In genomic region chr5:55234171-55234700, GRCh38 we compare ENCODE assay signal across 8 cellular contexts. TPM values are rescaled to one million over a fixed set of nuclear protein-coding genes. Genes with fewer than 3 reads are reported as not detected.
DNase-seq lines count a peak whose midpoint lies in the region; ATAC-seq lines count a peak whose summit lies in the region.

No MANE protein-coding gene starts in this region.

- H3K27me3 Mint-ChIP-seq in activated CD8-positive, alpha-beta T cell treated with anti-CD3 and anti-CD28 coated beads, Interleukin-2, amount 10 ng/mL, durations not matched to agents 7 days and 5 days (ENCODE audit: low read depth), result peaks cover 67% of the 10 kb centered on the region

- H3K4me1 Mint-ChIP-seq in activated CD8-positive, alpha-beta T cell treated with anti-CD3 and anti-CD28 coated beads, Interleukin-2, amount 10 ng/mL, durations not matched to agents 7 days and 5 days (ENCODE audit: low read depth), result peaks cover 27% of the 10 kb centered on the region

- H3K36me3 Mint-ChIP-seq in activated CD8-positive, alpha-beta T cell treated with anti-CD3 and anti-CD28 coated beads, Interleukin-2, amount 10 ng/mL, durations not matched to agents 7 days and 5 days (ENCODE audit: low read depth), result peaks cover 2% of the 10 kb centered on the region

- no peak for ATAC-seq in activated CD8-positive, alpha-beta T cell treated with anti-CD3 and anti-CD28 coated beads, Interleukin-2, amount 10 ng/mL, durations not matched to agents 7 days and 5 days
- ATAC-seq in left ventricle myocardium superior, result peak; percentile 18
- ATAC-seq in activated CD4-positive, CD25-positive, alpha-beta regulatory T cell treated with anti-CD3 and anti-CD28 coated beads, Interleukin-2, amount 50 U/mL, for 24 hours, result no peak
- no peak for ATAC-seq in HG03095 (IDR thresholded peaks at IDR 0.05; ENCODE audit: unreplicated experiment)
- no peak for ATAC-seq in HG02938 (IDR thresholded peaks at IDR 0.05; ENCODE audit: unreplicated experiment)

- H3K9me3 Mint-ChIP-seq in activated CD8-positive, alpha-beta T cell treated with anti-CD3 and anti-CD28 coated beads, Interleukin-2, amount 10 ng/mL, durations not matched to agents 7 days and 5 days (ENCODE audit: insufficient read depth), result no peaks in the 10 kb centered on the region

- DNase-seq in DMS 273 (lab: John Stamatoyannopoulos, UW; ENCODE audit: unreplicated experiment) (peak; percentile 87), left ventricle myocardium superior (no peak), retina (peak; percentile 82)
- DNase-seq in Jurkat, Clone E6-1 (ENCODE audit: low read depth, low spot score), result no peak
- peak; percentile 30 for DNase-seq in activated CD8-positive, alpha-beta T cell treated with anti-CD3 and anti-CD28 coated beads, Interleukin-2, amount 10 ng/mL, durations not matched to agents 7 days and 5 days

- H3K4me3 Mint-ChIP-seq in activated CD8-positive, alpha-beta T cell treated with anti-CD3 and anti-CD28 coated beads, Interleukin-2, amount 10 ng/mL, durations not matched to agents 7 days and 5 days, result peak overlapping the region; percentile 78

- no peak overlapping the region for H3K27ac Mint-ChIP-seq in activated CD8-positive, alpha-beta T cell treated with anti-CD3 and anti-CD28 coated beads, Interleukin-2, amount 10 ng/mL, durations not matched to agents 7 days and 5 days

- CTCF ChIA-PET in activated CD8-positive, alpha-beta T cell treated with anti-CD3 and anti-CD28 coated beads, Interleukin-2, amount 10 ng/mL, durations not matched to agents 7 days and 5 days (lab: Charles Lee), result interaction anchor here (0.8 to 1.6 kb wide), 9 partner anchors 8 to 458 kb away, joined by 3 to 6 read pairs (median 3); partner anchors contain the start of genes DHX29 and MTREX

- intact Hi-C loops in left ventricle myocardium superior (cut with micrococcal nuclease), result no loop called here

- POLR2A ChIA-PET in activated CD8-positive, alpha-beta T cell treated with anti-CD3 and anti-CD28 coated beads, Interleukin-2, amount 10 ng/mL, durations not matched to agents 7 days and 5 days (lab: Charles Lee), result no interaction called here

- peak overlapping the region; percentile 53; the same call in 1 of the 2 replicates for H3K4me3 ChIP-seq in Jurkat, Clone E6-1 (ENCODE audit: low read length)

RNA-seq across cellular contexts. Expression of gene CCNO, which starts 0.8 kb away (rescaled TPM):
- polyA plus RNA-seq in Jurkat, Clone E6-1 (2012; ENCODE audit: insufficient read depth, insufficient read length), result 11.0 TPM
- total RNA-seq in activated CD8-positive, alpha-beta T cell treated with anti-CD3 and anti-CD28 coated beads, Interleukin-2, amount 10 ng/mL, durations not matched to agents 7 days and 5 days, result not detected
- not detected for total RNA-seq in left ventricle myocardium superior

RNA-seq across cellular contexts. Expression of gene MCIDAS, which starts 7.1 kb away (rescaled TPM):
- 4.4 TPM for polyA plus RNA-seq in Jurkat, Clone E6-1 (2012; ENCODE audit: insufficient read depth, insufficient read length)
- total RNA-seq in activated CD8-positive, alpha-beta T cell treated with anti-CD3 and anti-CD28 coated beads, Interleukin-2, amount 10 ng/mL, durations not matched to agents 7 days and 5 days, result not detected
- not detected for total RNA-seq in left ventricle myocardium superior

Comparison
In these comparisons a context has a peak if more than half of its experiments do, and no peak if none do; other contexts are left out.
1. DNase-seq: peak in DMS 273 (single experiment), activated CD8-positive, alpha-beta T cell treated with anti-CD3 and anti-CD28 coated beads, Interleukin-2, amount 10 ng/mL, durations not matched to agents 7 days and 5 days (single experiment) and retina (single experiment); none in Jurkat, Clone E6-1 (single experiment) and left ventricle myocardium superior (single experiment).